In the genomic region with DNA sequence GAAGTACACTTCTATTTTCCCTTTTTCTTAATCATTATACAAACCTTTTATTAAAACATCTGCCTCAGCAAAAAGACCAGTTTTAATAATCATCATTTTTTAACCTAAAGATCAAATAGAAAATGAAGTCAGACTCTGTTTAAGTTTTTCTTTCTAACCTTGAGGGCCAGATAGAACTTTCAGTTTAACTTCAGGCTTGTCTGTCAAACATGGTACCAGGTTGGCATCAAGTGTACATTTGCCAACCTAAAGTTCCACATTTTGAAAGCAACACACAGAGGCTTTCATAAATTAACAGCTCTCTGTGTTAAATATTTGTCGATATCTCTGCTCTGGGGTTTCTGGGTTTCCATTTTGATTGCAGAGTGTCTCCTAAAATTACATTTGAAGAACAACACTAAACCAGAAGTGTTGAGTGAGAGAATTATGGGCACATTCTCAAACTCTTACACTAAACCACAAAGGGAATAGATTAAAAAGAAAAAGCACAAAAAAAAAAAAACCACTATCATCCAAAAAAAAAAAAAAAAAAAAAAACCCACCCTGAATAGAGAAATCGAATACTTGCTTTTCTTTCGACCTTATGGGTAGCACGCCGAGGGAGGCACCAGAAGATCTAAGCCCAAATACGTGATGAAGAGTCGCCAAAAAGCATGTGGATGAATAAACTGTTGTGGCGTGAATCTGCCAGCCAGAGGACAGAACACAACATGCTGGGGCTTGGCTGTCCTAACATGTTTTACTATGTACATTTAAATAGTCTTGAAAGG, we compare ENCODE assay signal across 8 cellular contexts.
A peak's percentile ranks its signal among the peaks of the same experiment; 100 is the strongest.
DNase-seq lines count a peak whose midpoint lies in the region; ATAC-seq, FAIRE-seq and TF ChIP-seq lines count a peak whose summit lies in the region.

No MANE protein-coding gene starts in this region.

- CTCF ChIA-PET in IMR-90 (lab: Yijun Ruan, JAX) (no interaction called here), PC-3 (lab: Charles Lee) (no interaction called here)

- H3K9ac ChIP-seq in IMR-90 (ENCODE audit: low read depth, low read length), result peak overlapping the region; percentile 99
- H3K9ac ChIP-seq in keratinocyte (ENCODE audit: control insufficient read depth, extremely low read depth, insufficient read depth, low read length), result peak overlapping the region; percentile 59
- no peak overlapping the region for H3K9ac ChIP-seq in PC-3 (ENCODE audit: low read length)

- H4K20me1 ChIP-seq in IMR-90 (ENCODE audit: insufficient read depth, low read length) (no peaks in the 10 kb centered on the region), keratinocyte (ENCODE audit: control insufficient read depth, extremely low read depth, insufficient read depth, low read length) (no peaks in the 10 kb centered on the region), PC-3 (ENCODE audit: low read length) (no peaks in the 10 kb centered on the region)

- ATAC-seq in IMR-90 (ENCODE audit: low read depth) (peak; percentile 48; the same call in 1 of the 2 replicates), HG03159 (IDR thresholded peaks at IDR 0.05; ENCODE audit: unreplicated experiment) (no peak), PC-3 (no peak)

- H3K79me2 ChIP-seq in keratinocyte (ENCODE audit: control insufficient read depth, insufficient read depth, low read length) (peaks cover 2% of the 10 kb centered on the region), PC-3 (ENCODE audit: low read length) (no peaks in the 10 kb centered on the region)

- peak overlapping the region; percentile 79 for H3K4ac ChIP-seq in IMR-90 (ENCODE audit: low read depth, low read length)

- 7% methylated on average over 5 of the region's 8 CpGs; no CpG with 5 or more reads in 1 of the 2 experiments for WGBS in IMR-90 (ENCODE audit: extremely low coverage in 2 of 2, insufficient read length in 1 of 2), 2 experiments

- H3K36me3 ChIP-seq in IMR-90 (ENCODE audit: control insufficient read depth, insufficient read depth, low read length) (no peaks in the 10 kb centered on the region), keratinocyte (ENCODE audit: control insufficient read depth in 2 of 2, extremely low read depth in 1 of 2, insufficient read depth in 2 of 2, low read length in 2 of 2) (no peaks in the 10 kb centered on the region), PC-3 (ENCODE audit: low read depth, low read length) (no peaks in the 10 kb centered on the region)

- FAIRE-seq in keratinocyte (lab: Jason Lieb, UNC) (peak; percentile 77), GM12892 (lab: Jason Lieb, UNC) (no peak)

- peak overlapping the region; percentile 91 for H3K18ac ChIP-seq in IMR-90 (ENCODE audit: low read depth, low read length)

- TF ChIP-seq RAD21 in IMR-90 (IDR thresholded peaks at IDR 0.05; ENCODE audit: low read length), result no peak

- H3K23ac ChIP-seq in IMR-90 (ENCODE audit: low read depth, low read length), result peak overlapping the region; percentile 85

- peaks cover 30 to 68% of the 10 kb centered on the region in 2 experiments for H3K79me1 ChIP-seq in IMR-90 (ENCODE audit: low read depth in 1 of 2, low read length in 2 of 2)

- H3F3A ChIP-seq in PC-3 (ENCODE audit: low read length, unreplicated experiment), result no peaks in the 10 kb centered on the region

- peak overlapping the region; percentile 28 to 83 for H4K8ac ChIP-seq in IMR-90 (ENCODE audit: low read depth in 2 of 2, low read length in 2 of 2)

- H3K27me3 ChIP-seq in IMR-90 (ENCODE audit: control insufficient read depth, insufficient read depth, low read length) (no peaks in the 10 kb centered on the region), keratinocyte (ENCODE audit: control insufficient read depth, extremely low read depth, insufficient read depth, low read length) (no peaks in the 10 kb centered on the region), PC-3 (ENCODE audit: low read length) (no peaks in the 10 kb centered on the region)

- no peak for TF ChIP-seq POLR2A in IMR-90 (IDR thresholded peaks at IDR 0.05; ENCODE audit: low read depth, low read length)
- TF ChIP-seq POLR2A in GM12892 (IDR thresholded peaks at IDR 0.05; ENCODE audit: low read depth, low read length), result no peak

- no peaks in the 10 kb centered on the region for H3K9me2 ChIP-seq in PC-3 (replicated peaks; ENCODE audit: low read length)

- dilution Hi-C loops in IMR-90 (cut with HindIII; ENCODE audit: low sequenced_read_pairs, unreplicated experiment), result no loop called here
- dilution Hi-C loops in keratinocyte (cut with MboI; ENCODE audit: extremely low pct_ligation_motif_present, low sequenced_read_pairs), result no loop called here

- no peak for TF ChIP-seq CTCF in IMR-90 (conservative IDR thresholded peaks at IDR 0.05; ENCODE audit: low read depth, low read length)
- no peak for TF ChIP-seq CTCF in keratinocyte (optimal IDR thresholded peaks at IDR 0.05 in 1 of 3, IDR thresholded peaks at IDR 0.05 in 1 of 3, conservative IDR thresholded peaks at IDR 0.05 in 1 of 3; ENCODE audit: extremely low read depth in 1 of 3, insufficient read depth in 2 of 3, low read length in 3 of 3)
- TF ChIP-seq CTCF in PC-3 (conservative IDR thresholded peaks at IDR 0.05; ENCODE audit: low read depth, low read length), result no peak

- H2AFZ ChIP-seq in IMR-90 (replicated peaks; ENCODE audit: low read length, poor library complexity) (no peak overlapping the region), keratinocyte (ENCODE audit: control insufficient read depth, low read length) (peak overlapping the region; percentile 54), PC-3 (ENCODE audit: low read length) (no peak overlapping the region)

- H4K91ac ChIP-seq in IMR-90 (ENCODE audit: insufficient read depth, low read depth, low read length), result peak overlapping the region; percentile 67

- H4K5ac ChIP-seq in IMR-90 (ENCODE audit: low read depth, low read length), result peak overlapping the region; percentile 92

- peak overlapping the region; percentile 90 for H3K14ac ChIP-seq in IMR-90 (replicated peaks; ENCODE audit: low read depth, low read length)

- H3K4me2 ChIP-seq in IMR-90 (ENCODE audit: low read depth, low read length), result peak overlapping the region; percentile 98
- peak overlapping the region; percentile 99 for H3K4me2 ChIP-seq in keratinocyte (ENCODE audit: control insufficient read depth, extremely low read depth, insufficient read depth, low read depth, low read length)
- H3K4me2 ChIP-seq in PC-3 (ENCODE audit: low read length), result no peak overlapping the region

- peak overlapping the region; percentile 89 for H2BK5ac ChIP-seq in IMR-90 (ENCODE audit: low read depth, low read length, poor library complexity, severe bottlenecking)

- H2BK15ac ChIP-seq in IMR-90 (ENCODE audit: low read depth, low read length), result peak overlapping the region; percentile 87; the same call in 2 of the 3 replicates

- POLR2A ChIA-PET in IMR-90 (lab: Charles Lee; ENCODE audit: unreplicated experiment) (interaction anchor here (0.6 kb wide), 1 partner anchor 386 kb away, joined by 3 read pairs; no protein-coding TSS in a partner anchor), PC-3 (lab: Charles Lee; ENCODE audit: unreplicated experiment) (no interaction called here)

- H3K27ac ChIP-seq in IMR-90 (ENCODE audit: insufficient read depth, low read length) (peak overlapping the region; percentile 99), keratinocyte (ENCODE audit: control insufficient read depth, insufficient read depth, low read length) (peak overlapping the region; percentile 71), temporal lobe (ENCODE audit: low read depth, low read length) (peak overlapping the region; percentile 95), PC-3 (ENCODE audit: low read length) (no peak overlapping the region)

- peaks cover 4% of the 10 kb centered on the region; the same call in 1 of the 2 replicates for H3K9me1 ChIP-seq in IMR-90 (ENCODE audit: insufficient read depth, low read length)
- no peaks in the 10 kb centered on the region for H3K9me1 ChIP-seq in keratinocyte (ENCODE audit: control insufficient read depth, extremely low read depth, insufficient read depth, low read length)

- H3K4me1 ChIP-seq in IMR-90 (ENCODE audit: control insufficient read depth, insufficient read depth, low read length) (peaks cover 12% of the 10 kb centered on the region; the same call in 1 of the 2 replicates), keratinocyte (ENCODE audit: control insufficient read depth, extremely low read depth, insufficient read depth, low read length) (peaks cover 18% of the 10 kb centered on the region), PC-3 (ENCODE audit: insufficient read depth, low read length) (no peaks in the 10 kb centered on the region)

- in situ Hi-C loops in IMR-90 (cut with MboI; ENCODE audit: low sequenced_read_pairs), result loop anchor here (25.0 kb wide), 1 partner anchor 184 kb away; no protein-coding TSS in a partner anchor

- peak overlapping the region; percentile 72 for H2BK20ac ChIP-seq in IMR-90 (ENCODE audit: low read depth, low read length)

- peak overlapping the region; percentile 87 for H2AK5ac ChIP-seq in IMR-90 (ENCODE audit: low read depth, low read length)

- H3K4me3 ChIP-seq in IMR-90 (ENCODE audit: insufficient read depth, low read depth, low read length), result peak overlapping the region; percentile 28; the same call in 1 of the 2 replicates
- peak overlapping the region in 2 of 3 experiments; percentile 63 for H3K4me3 ChIP-seq in keratinocyte (ENCODE audit: control insufficient read depth in 2 of 3, extremely low read depth in 1 of 3, insufficient read depth in 2 of 3, low read depth in 1 of 3, low read length in 3 of 3)
- H3K4me3 ChIP-seq in PC-3 (ENCODE audit: low read length), result no peak overlapping the region

- BruUV-seq in IMR-90 (replicated peaks; lab: Mats Ljungman, UMichigan), result no TSS peak
- BruUV-seq in PC-3 (replicated peaks; lab: Mats Ljungman, UMichigan), result no TSS peak

- intact Hi-C loops in IMR-90 (cut with micrococcal nuclease), result loop anchor here (5.0 kb wide), 2 partner anchors 79 to 81 kb away; no protein-coding TSS in a partner anchor
- intact Hi-C loops in PC-3 (cut with micrococcal nuclease), result no loop called here

- no peak overlapping the region for H2AK9ac ChIP-seq in IMR-90 (replicated peaks; ENCODE audit: low read depth, low read length, poor library complexity)

- DNase-seq in IMR-90 (no peak), astrocyte of the hippocampus (ENCODE audit: low read depth, low spot score) (peak; percentile 53), keratinocyte (ENCODE audit: low read depth, low spot score) (no peak), D341Med (ENCODE audit: low spot score) (no peak), GM12892 (ENCODE audit: insufficient read length) (no peak), PC-3 (no peak)

- H3K9me3 ChIP-seq in IMR-90 (ENCODE audit: control insufficient read depth, insufficient read depth, low read length), result no peaks in the 10 kb centered on the region
- H3K9me3 ChIP-seq in keratinocyte (ENCODE audit: control insufficient read depth, low read depth, low read length), result no peaks in the 10 kb centered on the region
- H3K9me3 ChIP-seq in PC-3 (ENCODE audit: low read length), result no peaks in the 10 kb centered on the region

- peak overlapping the region; percentile 92 for H2BK120ac ChIP-seq in IMR-90 (ENCODE audit: low read depth, low read length)

- peak overlapping the region; percentile 92; the same call in 1 of the 2 replicates for H3K56ac ChIP-seq in IMR-90 (ENCODE audit: extremely low read depth, insufficient read depth, low read length)

TF ChIP-seq in IMR-90, 13 proteins besides CTCF, POLR2A, EP300 and RAD21:
- TF ChIP-seq MAZ (IDR thresholded peaks at IDR 0.05; ENCODE audit: borderline replicate concordance, low read depth, low read length), result no peak
- peak; percentile 56; the same call in 1 of the 2 replicates for TF ChIP-seq MAFK (IDR thresholded peaks at IDR 0.05; ENCODE audit: low read depth, low read length)
